In genomic region chr12:130183585-130184370, GRCh38 we compare ENCODE assay signal across 31 cellular contexts. TPM values are rescaled to one million over a fixed set of nuclear protein-coding genes. Genes with fewer than 3 reads are reported as not detected.
"Had no signal": no experiment of that assay in that cellular context is flagged by ENCODE, and none has a peak within 500 bp of the region (broad histone marks: within the 10 kb centered on the region; RNA-seq: fewer than 3 reads in every experiment).

No MANE protein-coding gene starts in this region.

- DNase-seq: glutamatergic neuron; heart left ventricle; hypothalamus; immature natural killer cell; left ventricle myocardium superior; lower lobe of right lung; mammary epithelial cell; mesenchymal stem cell; naive thymus-derived CD4-positive, alpha-beta T cell; nucleus accumbens; pancreas; retina; right cardiac atrium; small intestine; spleen; stimulated activated CD4-positive, alpha-beta T cell treated with anti-CD3 and anti-CD28 coated beads, Interleukin-4, amount 100 ng/mL, for 24 hours; stimulated activated naive CD4-positive, alpha-beta T cell treated with Interleukin-2 at 50 U/mL for 16 hours; stimulated activated naive CD8-positive, alpha-beta T cell treated with anti-CD3 and anti-CD28 coated beads, Interleukin-15, amount 100 ng/mL, for 72 hours; testis; thyroid gland; transverse colon; upper lobe of right lung had no signal

- H3K27ac Mint-ChIP-seq: immature natural killer cell; mesothelial cell of epicardium; naive thymus-derived CD4-positive, alpha-beta T cell; natural killer cell treated with Interleukin-12 subunit alpha and Interleukin-12 subunit beta and Interleukin-15 and Interleukin-18, amount 100 ng/mL, for 72 hours; stimulated activated effector memory CD8-positive, alpha-beta T cell treated with anti-CD3 and anti-CD28 coated beads, Interleukin-12 subunit alpha, Interleukin-12 subunit beta, amount 100 ng/mL, for 72 hours; stimulated activated naive CD8-positive, alpha-beta T cell treated with anti-CD3 and anti-CD28 coated beads, Interleukin-15, amount 100 ng/mL, for 72 hours had no signal

- H3K4me3 ChIP-seq: heart left ventricle, lower lobe of right lung, pancreas, prostate gland, spleen, testis, thyroid gland, transverse colon, upper lobe of right lung had no signal

- H3K27ac ChIP-seq: heart left ventricle, lower lobe of right lung, pancreas, prostate gland, spleen, testis, thyroid gland, transverse colon, upper lobe of right lung had no signal

- ATAC-seq: heart left ventricle; left lobe of liver; left ventricle myocardium superior; lower lobe of right lung; naive thymus-derived CD4-positive, alpha-beta T cell; natural killer cell treated with Interleukin-12 subunit alpha and Interleukin-12 subunit beta and Interleukin-15 and Interleukin-18, amount 100 ng/mL, for 72 hours; pancreas; right cardiac atrium; sciatic nerve; stimulated activated effector memory CD8-positive, alpha-beta T cell treated with anti-CD3 and anti-CD28 coated beads, Interleukin-12 subunit alpha, Interleukin-12 subunit beta, amount 100 ng/mL, for 72 hours; stimulated activated naive CD8-positive, alpha-beta T cell treated with anti-CD3 and anti-CD28 coated beads, Interleukin-15, amount 100 ng/mL, for 72 hours; upper lobe of right lung had no signal

- H3K9me3 ChIP-seq: lower lobe of right lung, pancreas, prostate gland, testis, thyroid gland, transverse colon had no signal

- H3K4me1 ChIP-seq: heart left ventricle, lower lobe of right lung, pancreas, prostate gland, spleen, testis, thyroid gland, transverse colon, upper lobe of right lung had no signal

- H3K36me3 ChIP-seq: heart left ventricle, lower lobe of right lung, pancreas, prostate gland, spleen, thyroid gland, transverse colon, upper lobe of right lung had no signal

- H3K4me1 Mint-ChIP-seq: immature natural killer cell; naive thymus-derived CD4-positive, alpha-beta T cell; stimulated activated effector memory CD8-positive, alpha-beta T cell treated with anti-CD3 and anti-CD28 coated beads, Interleukin-12 subunit alpha, Interleukin-12 subunit beta, amount 100 ng/mL, for 72 hours; stimulated activated naive CD8-positive, alpha-beta T cell treated with anti-CD3 and anti-CD28 coated beads, Interleukin-15, amount 100 ng/mL, for 72 hours had no signal

- H3K36me3 Mint-ChIP-seq: immature natural killer cell; mesothelial cell of epicardium; natural killer cell treated with Interleukin-12 subunit alpha and Interleukin-12 subunit beta and Interleukin-15 and Interleukin-18, amount 100 ng/mL, for 72 hours; stimulated activated effector memory CD8-positive, alpha-beta T cell treated with anti-CD3 and anti-CD28 coated beads, Interleukin-12 subunit alpha, Interleukin-12 subunit beta, amount 100 ng/mL, for 72 hours had no signal

- H3K27me3 ChIP-seq: pancreas, testis, thyroid gland, transverse colon, upper lobe of right lung had no signal

- H3K9me3 Mint-ChIP-seq: immature natural killer cell had no signal

- H3K4me3 Mint-ChIP-seq: immature natural killer cell; mesothelial cell of epicardium; naive thymus-derived CD4-positive, alpha-beta T cell; natural killer cell treated with Interleukin-12 subunit alpha and Interleukin-12 subunit beta and Interleukin-15 and Interleukin-18, amount 100 ng/mL, for 72 hours; stimulated activated effector memory CD8-positive, alpha-beta T cell treated with anti-CD3 and anti-CD28 coated beads, Interleukin-12 subunit alpha, Interleukin-12 subunit beta, amount 100 ng/mL, for 72 hours; stimulated activated naive CD8-positive, alpha-beta T cell treated with anti-CD3 and anti-CD28 coated beads, Interleukin-15, amount 100 ng/mL, for 72 hours had no signal

RNA-seq across cellular contexts. Expression of gene FZD10, which starts 21.5 kb away (rescaled TPM):
- total RNA-seq: left lobe of liver; mononuclear cell; naive thymus-derived CD4-positive, alpha-beta T cell; natural killer cell treated with Interleukin-12 subunit alpha and Interleukin-12 subunit beta and Interleukin-15 and Interleukin-18, amount 100 ng/mL, for 72 hours; osteoblast had no signal
- polyA plus RNA-seq: immature natural killer cell; mammary epithelial cell; naive thymus-derived CD4-positive, alpha-beta T cell; neural cell had no signal
